8 cellular contexts compared by ENCODE assay signal in genomic region chr6:45478235-45478634, GRCh38.
DNase-seq lines count a peak whose midpoint lies in the region; ATAC-seq and TF ChIP-seq lines count a peak whose summit lies in the region.

No MANE protein-coding gene starts in this region.

- peaks cover 34% of the 10 kb centered on the region for H3K4me1 ChIP-seq in adipocyte (ENCODE audit: control insufficient read depth, insufficient read depth, low read length)
- H3K4me1 ChIP-seq in left lung = peaks cover 11 to 50% of the 10 kb centered on the region in 2 donors
- no peaks in the 10 kb centered on the region for H3K4me1 ChIP-seq in ovary (ENCODE audit: insufficient read depth)

- POLR2A ChIA-PET in CD4-positive, alpha-beta T cell (lab: Charles Lee) = interaction anchor here (0.8 kb wide), 1 partner anchor 39 kb away, joined by 3 read pairs; no protein-coding TSS in a partner anchor

- intact Hi-C loops in CD4-positive, alpha-beta T cell (cut with DNase I, micrococcal nuclease) = no loop called here
- intact Hi-C loops in left lung (cut with DNase I) (no loop called here), ovary (cut with DNase I) (no loop called here)

- ATAC-seq in CD4-positive, alpha-beta T cell (ENCODE audit: poor library complexity) = peak; percentile 41
- ATAC-seq in left lung = peak; percentile 24
- ATAC-seq in GM21717 (IDR thresholded peaks at IDR 0.05; ENCODE audit: unreplicated experiment) = no peak
- ATAC-seq in GM18858 (IDR thresholded peaks at IDR 0.05; ENCODE audit: unreplicated experiment) = no peak
- ATAC-seq in GM18520 (IDR thresholded peaks at IDR 0.05; ENCODE audit: unreplicated experiment) = no peak

- no peak for DNase-seq in CD4-positive, alpha-beta T cell
- DNase-seq in LoVo (ENCODE audit: low spot score) (peak; percentile 44), adipocyte (ENCODE audit: low read depth) (peak; percentile 19), left lung (no peak), ovary (no peak)

- no peak overlapping the region for H3K4me3 ChIP-seq in adipocyte (ENCODE audit: low read length)
- no peak overlapping the region for H3K4me3 ChIP-seq in left lung
- H3K4me3 ChIP-seq in ovary = no peak overlapping the region

- H3K4me3 Mint-ChIP-seq in CD4-positive, alpha-beta T cell = no peak overlapping the region

- H3K9me3 ChIP-seq in CD4-positive, alpha-beta T cell (ENCODE audit: control insufficient read depth, low read length) = no peaks in the 10 kb centered on the region
- no peaks in the 10 kb centered on the region for H3K9me3 ChIP-seq in adipocyte (ENCODE audit: control insufficient read depth, low read length)
- H3K9me3 ChIP-seq in left lung = no peaks in the 10 kb centered on the region
- no peaks in the 10 kb centered on the region for H3K9me3 ChIP-seq in ovary

- 84 to 92% (median 87%) methylated on average over 2 of the region's 2 CpGs for WGBS in ovary, 3 donors

- TF ChIP-seq EP300 in ovary (IDR thresholded peaks at IDR 0.05) = no peak

- H3K9ac ChIP-seq in adipocyte (ENCODE audit: low read length) = no peak overlapping the region

- no peaks in the 10 kb centered on the region for H3K27me3 ChIP-seq in CD4-positive, alpha-beta T cell (ENCODE audit: control insufficient read depth, insufficient read depth, low read length)
- H3K27me3 ChIP-seq in adipocyte (replicated peaks; ENCODE audit: control insufficient read depth, insufficient read depth, low read length) (no peaks in the 10 kb centered on the region), left lung (no peaks in the 10 kb centered on the region), ovary (no peaks in the 10 kb centered on the region)

- no peaks in the 10 kb centered on the region for H3K9me3 Mint-ChIP-seq in CD4-positive, alpha-beta T cell

- H3K36me3 Mint-ChIP-seq in CD4-positive, alpha-beta T cell (ENCODE audit: low read depth) = no peaks in the 10 kb centered on the region

- no peak for TF ChIP-seq POLR2A in ovary (IDR thresholded peaks at IDR 0.05)

- H3K4me1 Mint-ChIP-seq in CD4-positive, alpha-beta T cell (ENCODE audit: low read depth) = peaks cover 32% of the 10 kb centered on the region

- no peak overlapping the region for H3K27ac Mint-ChIP-seq in CD4-positive, alpha-beta T cell

- H3K36me3 ChIP-seq in adipocyte (ENCODE audit: control insufficient read depth, insufficient read depth, low read length, severe bottlenecking) (no peaks in the 10 kb centered on the region), left lung (no peaks in the 10 kb centered on the region), ovary (no peaks in the 10 kb centered on the region)

- no peak for TF ChIP-seq CTCF in CD4-positive, alpha-beta T cell (IDR thresholded peaks at IDR 0.05)
- TF ChIP-seq CTCF in left lung (IDR thresholded peaks at IDR 0.05) = no peak
- TF ChIP-seq CTCF in ovary (IDR thresholded peaks at IDR 0.05) = no peak

- CTCF ChIA-PET in CD4-positive, alpha-beta T cell (lab: Charles Lee) = interaction anchor here (1.3 kb wide), 2 partner anchors 15 to 18 kb away, joined by 3 read pairs; no protein-coding TSS in a partner anchor

- H3K27me3 Mint-ChIP-seq in CD4-positive, alpha-beta T cell = no peaks in the 10 kb centered on the region

- no peak overlapping the region for H3K27ac ChIP-seq in CD4-positive, alpha-beta T cell (ENCODE audit: low read depth, low read length)
- H3K27ac ChIP-seq in left lung (peak overlapping the region in 1 of 2 donors; percentile 58), ovary (no peak overlapping the region)

Comparison
In these comparisons a context has a peak if more than half of its experiments do, and no peak if none do; other contexts are left out.
1. ATAC-seq: peak in CD4-positive, alpha-beta T cell (single experiment) and left lung (single experiment); none in GM21717 (single experiment), GM18858 (single experiment) and GM18520 (single experiment).
2. DNase-seq: peak in LoVo (single experiment) and adipocyte (single experiment); none in CD4-positive, alpha-beta T cell (0 of 10), left lung (0 of 2) and ovary (0 of 5).